In the genomic region with DNA sequence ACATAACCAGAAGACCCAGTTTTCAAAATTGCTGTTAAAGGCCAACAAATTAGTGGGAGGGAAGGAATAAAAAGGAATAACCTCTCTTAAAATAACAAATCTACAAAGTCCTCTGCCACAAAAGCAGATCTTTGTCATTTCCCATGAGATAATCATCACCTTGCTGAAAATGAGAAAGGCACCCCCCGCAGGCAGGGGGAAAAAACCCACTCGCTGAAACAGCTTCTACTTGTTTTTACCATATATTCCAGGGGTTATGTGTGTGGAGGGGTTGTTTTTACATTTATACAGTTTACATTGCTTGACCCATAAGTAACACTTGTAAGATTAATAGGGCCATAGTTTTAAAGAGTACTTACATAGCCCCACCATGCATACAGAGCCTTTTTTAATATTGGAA, we compare ENCODE assay signal across 27 cellular contexts.
"Had no signal": no experiment of that assay in that cellular context is flagged by ENCODE, and none has a peak within 500 bp of the region (broad histone marks: within the 10 kb centered on the region; RNA-seq: fewer than 3 reads in every experiment).

No MANE protein-coding gene starts in this region.

- H3K4me1 ChIP-seq: colonic mucosa, esophagus squamous epithelium, psoas muscle, sigmoid colon, testis, tibial artery had no signal

- H3K4me3 Mint-ChIP-seq: dendritic cell treated with granulocyte-macrophage colony-stimulating factor and Interleukin-4, amounts not matched to agents 40 ng/mL and 50 ng/mL, for 4 days; memory B cell; mesothelial cell of epicardium; naive thymus-derived CD4-positive, alpha-beta T cell; nephron; stimulated activated memory B cell treated with anti-CD40 and anti-IgM and Interleukin-4, amounts not matched to agents 10 μg/mL and 1 μg/mL and 100 μg/mL, for 72 hours; type B pancreatic cell had no signal

- DNase-seq: colonic mucosa; effector CD8-positive, alpha-beta T cell; esophagus squamous epithelium; foreskin melanocyte; glutamatergic neuron; kidney; mucosa of descending colon; naive thymus-derived CD4-positive, alpha-beta T cell; nucleus accumbens; posterior cingulate gyrus; psoas muscle; right cardiac atrium; sigmoid colon; spleen; stimulated activated CD4-positive, alpha-beta T cell treated with anti-CD3 and anti-CD28 coated beads, Interleukin-4, amount 100 ng/mL, for 4 hours; stimulated activated naive CD8-positive, alpha-beta T cell treated with anti-CD3 and anti-CD28 coated beads, Interleukin-15, Interleukin-2, amounts not matched to agents 100 U/mL and 50 U/mL, for 24 hours; substantia nigra; testis; tibial artery had no signal

- H3K27ac Mint-ChIP-seq: dendritic cell treated with granulocyte-macrophage colony-stimulating factor and Interleukin-4, amounts not matched to agents 40 ng/mL and 50 ng/mL, for 4 days; naive thymus-derived CD4-positive, alpha-beta T cell; nephron; stimulated activated memory B cell treated with anti-CD40 and anti-IgM and Interleukin-4, amounts not matched to agents 10 μg/mL and 1 μg/mL and 100 μg/mL, for 72 hours; type B pancreatic cell had no signal

- H3K27me3 ChIP-seq: colonic mucosa, esophagus squamous epithelium, sigmoid colon, spleen, testis, tibial artery had no signal

- H3K27me3 Mint-ChIP-seq: dendritic cell treated with granulocyte-macrophage colony-stimulating factor and Interleukin-4, amounts not matched to agents 40 ng/mL and 50 ng/mL, for 4 days; memory B cell; stimulated activated memory B cell treated with anti-CD40 and anti-IgM and Interleukin-4, amounts not matched to agents 10 μg/mL and 1 μg/mL and 100 μg/mL, for 72 hours; type B pancreatic cell had no signal

- H3K9me3 ChIP-seq: colonic mucosa, esophagus squamous epithelium, mucosa of descending colon, psoas muscle, sigmoid colon, spleen, testis, tibial artery had no signal

- H3K9me3 Mint-ChIP-seq: dendritic cell treated with granulocyte-macrophage colony-stimulating factor and Interleukin-4, amounts not matched to agents 40 ng/mL and 50 ng/mL, for 4 days; memory B cell; mesothelial cell of epicardium; nephron; stimulated activated memory B cell treated with anti-CD40 and anti-IgM and Interleukin-4, amounts not matched to agents 10 μg/mL and 1 μg/mL and 100 μg/mL, for 72 hours; type B pancreatic cell had no signal

- H3K27ac ChIP-seq: colonic mucosa, esophagus squamous epithelium, psoas muscle, sigmoid colon, spleen, testis, tibial artery had no signal

- ATAC-seq: left lobe of liver; mucosa of descending colon; naive thymus-derived CD4-positive, alpha-beta T cell; psoas muscle; right cardiac atrium; stimulated activated memory B cell treated with anti-CD40 and anti-IgM and Interleukin-4, amounts not matched to agents 10 μg/mL and 1 μg/mL and 100 μg/mL, for 72 hours; stimulated activated naive CD8-positive, alpha-beta T cell treated with anti-CD3 and anti-CD28 coated beads, Interleukin-15, Interleukin-2, amounts not matched to agents 100 U/mL and 50 U/mL, for 24 hours had no signal

- H3K36me3 ChIP-seq: colonic mucosa had no signal

- H3K4me1 Mint-ChIP-seq: mesothelial cell of epicardium; naive thymus-derived CD4-positive, alpha-beta T cell had no signal

- H3K4me3 ChIP-seq: colonic mucosa, esophagus squamous epithelium, lung, mucosa of descending colon, psoas muscle, sigmoid colon, spleen, testis, tibial artery had no signal
